ENCODE assay signal across 1 cellular context in genomic region chr3:195200010-195200822, GRCh38.
TF ChIP-seq lines count a peak whose summit lies in the region.

No MANE protein-coding gene starts in this region.

TF ChIP-seq in HepG2, 621 proteins besides CTCF, POLR2A, EP300 and RAD21 (continued from another document and continues in another):
- TF ChIP-seq, protein P1, sequence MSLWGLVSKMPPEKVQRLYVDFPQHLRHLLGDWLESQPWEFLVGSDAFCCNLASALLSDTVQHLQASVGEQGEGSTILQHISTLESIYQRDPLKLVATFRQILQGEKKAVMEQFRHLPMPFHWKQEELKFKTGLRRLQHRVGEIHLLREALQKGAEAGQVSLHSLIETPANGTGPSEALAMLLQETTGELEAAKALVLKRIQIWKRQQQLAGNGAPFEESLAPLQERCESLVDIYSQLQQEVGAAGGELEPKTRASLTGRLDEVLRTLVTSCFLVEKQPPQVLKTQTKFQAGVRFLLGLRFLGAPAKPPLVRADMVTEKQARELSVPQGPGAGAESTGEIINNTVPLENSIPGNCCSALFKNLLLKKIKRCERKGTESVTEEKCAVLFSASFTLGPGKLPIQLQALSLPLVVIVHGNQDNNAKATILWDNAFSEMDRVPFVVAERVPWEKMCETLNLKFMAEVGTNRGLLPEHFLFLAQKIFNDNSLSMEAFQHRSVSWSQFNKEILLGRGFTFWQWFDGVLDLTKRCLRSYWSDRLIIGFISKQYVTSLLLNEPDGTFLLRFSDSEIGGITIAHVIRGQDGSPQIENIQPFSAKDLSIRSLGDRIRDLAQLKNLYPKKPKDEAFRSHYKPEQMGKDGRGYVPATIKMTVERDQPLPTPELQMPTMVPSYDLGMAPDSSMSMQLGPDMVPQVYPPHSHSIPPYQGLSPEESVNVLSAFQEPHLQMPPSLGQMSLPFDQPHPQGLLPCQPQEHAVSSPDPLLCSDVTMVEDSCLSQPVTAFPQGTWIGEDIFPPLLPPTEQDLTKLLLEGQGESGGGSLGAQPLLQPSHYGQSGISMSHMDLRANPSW (CRISPR knock-in tag; IDR thresholded peaks at IDR 0.05; ENCODE audit: borderline replicate concordance), result no peak
- TF ChIP-seq RFXANK (CRISPR knock-in tag; IDR thresholded peaks at IDR 0.05) (no peak), ZSCAN30 (CRISPR knock-in tag; IDR thresholded peaks at IDR 0.05) (no peak), RXRA (CRISPR knock-in tag; IDR thresholded peaks at IDR 0.05) (peak; percentile 88), SP4 (CRISPR knock-in tag; IDR thresholded peaks at IDR 0.05) (no peak), ZNF430 (CRISPR knock-in tag; IDR thresholded peaks at IDR 0.05) (no peak), SPEN (CRISPR knock-in tag; IDR thresholded peaks at IDR 0.05; ENCODE audit: low read depth) (no peak), HNF4A (CRISPR knock-in tag; IDR thresholded peaks at IDR 0.05) (peak; percentile 42), RXRB (CRISPR knock-in tag; IDR thresholded peaks at IDR 0.05; ENCODE audit: borderline replicate concordance) (peak; percentile 58; the same call in 1 of the 2 replicates), XRCC5 (optimal IDR thresholded peaks at IDR 0.05; ENCODE audit: low read length) (no peak), ZNF605 (CRISPR knock-in tag; IDR thresholded peaks at IDR 0.05) (0 out of 2 replicates have a peak, but pooled peaks have one; percentile 42), ZNF263 (CRISPR knock-in tag; IDR thresholded peaks at IDR 0.05) (0 out of 2 replicates have a peak, but pooled peaks have one; percentile 32), KLF12 (CRISPR knock-in tag; IDR thresholded peaks at IDR 0.05; ENCODE audit: borderline replicate concordance) (no peak), BCL6 (CRISPR knock-in tag; IDR thresholded peaks at IDR 0.05) (no peak), ZNF644 (CRISPR knock-in tag; IDR thresholded peaks at IDR 0.05; ENCODE audit: low read depth) (peak; percentile 87), IKZF5 (CRISPR knock-in tag; IDR thresholded peaks at IDR 0.05) (peak; percentile 20; the same call in 1 of the 2 replicates), ETV6 (CRISPR knock-in tag; conservative IDR thresholded peaks at IDR 0.05) (no peak), TERF1 (CRISPR knock-in tag; IDR thresholded peaks at IDR 0.05) (no peak), ZSCAN29 (CRISPR knock-in tag; conservative IDR thresholded peaks at IDR 0.05) (no peak), ZNF777 (CRISPR knock-in tag; IDR thresholded peaks at IDR 0.05) (peak; percentile 31; the same call in 1 of the 2 replicates), BHLHE40 (IDR thresholded peaks at IDR 0.05; ENCODE audit: low read length) (no peak), CENPT (CRISPR knock-in tag; IDR thresholded peaks at IDR 0.05; ENCODE audit: low read depth) (no peak), ZNF235 (CRISPR knock-in tag; IDR thresholded peaks at IDR 0.05; ENCODE audit: borderline replicate concordance) (no peak), ZFP41 (CRISPR knock-in tag; IDR thresholded peaks at IDR 0.05; ENCODE audit: borderline replicate concordance) (no peak), ZBTB46 (CRISPR knock-in tag; IDR thresholded peaks at IDR 0.05; ENCODE audit: borderline replicate concordance) (no peak), RFX5 (IDR thresholded peaks at IDR 0.05; ENCODE audit: low read depth, low read length) (no peak), RFX3 (CRISPR knock-in tag; IDR thresholded peaks at IDR 0.05) (no peak), HOXA5 (CRISPR knock-in tag; IDR thresholded peaks at IDR 0.05) (0 out of 2 replicates have a peak, but pooled peaks have one; percentile 39), ATF3 (CRISPR knock-in tag; IDR thresholded peaks at IDR 0.05) (no peak), ZSCAN25 (CRISPR knock-in tag; IDR thresholded peaks at IDR 0.05) (no peak), FIP1L1 (IDR thresholded peaks at IDR 0.05; ENCODE audit: borderline replicate concordance, insufficient read depth, low read depth, low read length) (no peak), ATRX (CRISPR knock-in tag; IDR thresholded peaks at IDR 0.05; ENCODE audit: borderline replicate concordance) (no peak)
- TF ChIP-seq, protein P2, sequence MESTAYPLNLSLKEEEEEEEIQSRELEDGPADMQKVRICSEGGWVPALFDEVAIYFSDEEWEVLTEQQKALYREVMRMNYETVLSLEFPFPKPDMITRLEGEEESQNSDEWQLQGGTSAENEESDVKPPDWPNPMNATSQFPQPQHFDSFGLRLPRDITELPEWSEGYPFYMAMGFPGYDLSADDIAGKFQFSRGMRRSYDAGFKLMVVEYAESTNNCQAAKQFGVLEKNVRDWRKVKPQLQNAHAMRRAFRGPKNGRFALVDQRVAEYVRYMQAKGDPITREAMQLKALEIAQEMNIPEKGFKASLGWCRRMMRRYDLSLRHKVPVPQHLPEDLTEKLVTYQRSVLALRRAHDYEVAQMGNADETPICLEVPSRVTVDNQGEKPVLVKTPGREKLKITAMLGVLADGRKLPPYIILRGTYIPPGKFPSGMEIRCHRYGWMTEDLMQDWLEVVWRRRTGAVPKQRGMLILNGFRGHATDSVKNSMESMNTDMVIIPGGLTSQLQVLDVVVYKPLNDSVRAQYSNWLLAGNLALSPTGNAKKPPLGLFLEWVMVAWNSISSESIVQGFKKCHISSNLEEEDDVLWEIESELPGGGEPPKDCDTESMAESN (CRISPR knock-in tag; conservative IDR thresholded peaks at IDR 0.05), result no peak
- TF ChIP-seq, protein P3, sequence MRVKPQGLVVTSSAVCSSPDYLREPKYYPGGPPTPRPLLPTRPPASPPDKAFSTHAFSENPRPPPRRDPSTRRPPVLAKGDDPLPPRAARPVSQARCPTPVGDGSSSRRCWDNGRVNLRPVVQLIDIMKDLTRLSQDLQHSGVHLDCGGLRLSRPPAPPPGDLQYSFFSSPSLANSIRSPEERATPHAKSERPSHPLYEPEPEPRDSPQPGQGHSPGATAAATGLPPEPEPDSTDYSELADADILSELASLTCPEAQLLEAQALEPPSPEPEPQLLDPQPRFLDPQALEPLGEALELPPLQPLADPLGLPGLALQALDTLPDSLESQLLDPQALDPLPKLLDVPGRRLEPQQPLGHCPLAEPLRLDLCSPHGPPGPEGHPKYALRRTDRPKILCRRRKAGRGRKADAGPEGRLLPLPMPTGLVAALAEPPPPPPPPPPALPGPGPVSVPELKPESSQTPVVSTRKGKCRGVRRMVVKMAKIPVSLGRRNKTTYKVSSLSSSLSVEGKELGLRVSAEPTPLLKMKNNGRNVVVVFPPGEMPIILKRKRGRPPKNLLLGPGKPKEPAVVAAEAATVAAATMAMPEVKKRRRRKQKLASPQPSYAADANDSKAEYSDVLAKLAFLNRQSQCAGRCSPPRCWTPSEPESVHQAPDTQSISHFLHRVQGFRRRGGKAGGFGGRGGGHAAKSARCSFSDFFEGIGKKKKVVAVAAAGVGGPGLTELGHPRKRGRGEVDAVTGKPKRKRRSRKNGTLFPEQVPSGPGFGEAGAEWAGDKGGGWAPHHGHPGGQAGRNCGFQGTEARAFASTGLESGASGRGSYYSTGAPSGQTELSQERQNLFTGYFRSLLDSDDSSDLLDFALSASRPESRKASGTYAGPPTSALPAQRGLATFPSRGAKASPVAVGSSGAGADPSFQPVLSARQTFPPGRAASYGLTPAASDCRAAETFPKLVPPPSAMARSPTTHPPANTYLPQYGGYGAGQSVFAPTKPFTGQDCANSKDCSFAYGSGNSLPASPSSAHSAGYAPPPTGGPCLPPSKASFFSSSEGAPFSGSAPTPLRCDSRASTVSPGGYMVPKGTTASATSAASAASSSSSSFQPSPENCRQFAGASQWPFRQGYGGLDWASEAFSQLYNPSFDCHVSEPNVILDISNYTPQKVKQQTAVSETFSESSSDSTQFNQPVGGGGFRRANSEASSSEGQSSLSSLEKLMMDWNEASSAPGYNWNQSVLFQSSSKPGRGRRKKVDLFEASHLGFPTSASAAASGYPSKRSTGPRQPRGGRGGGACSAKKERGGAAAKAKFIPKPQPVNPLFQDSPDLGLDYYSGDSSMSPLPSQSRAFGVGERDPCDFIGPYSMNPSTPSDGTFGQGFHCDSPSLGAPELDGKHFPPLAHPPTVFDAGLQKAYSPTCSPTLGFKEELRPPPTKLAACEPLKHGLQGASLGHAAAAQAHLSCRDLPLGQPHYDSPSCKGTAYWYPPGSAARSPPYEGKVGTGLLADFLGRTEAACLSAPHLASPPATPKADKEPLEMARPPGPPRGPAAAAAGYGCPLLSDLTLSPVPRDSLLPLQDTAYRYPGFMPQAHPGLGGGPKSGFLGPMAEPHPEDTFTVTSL (CRISPR knock-in tag; IDR thresholded peaks at IDR 0.05; ENCODE audit: borderline replicate concordance), result no peak
- TF ChIP-seq, protein P4, sequence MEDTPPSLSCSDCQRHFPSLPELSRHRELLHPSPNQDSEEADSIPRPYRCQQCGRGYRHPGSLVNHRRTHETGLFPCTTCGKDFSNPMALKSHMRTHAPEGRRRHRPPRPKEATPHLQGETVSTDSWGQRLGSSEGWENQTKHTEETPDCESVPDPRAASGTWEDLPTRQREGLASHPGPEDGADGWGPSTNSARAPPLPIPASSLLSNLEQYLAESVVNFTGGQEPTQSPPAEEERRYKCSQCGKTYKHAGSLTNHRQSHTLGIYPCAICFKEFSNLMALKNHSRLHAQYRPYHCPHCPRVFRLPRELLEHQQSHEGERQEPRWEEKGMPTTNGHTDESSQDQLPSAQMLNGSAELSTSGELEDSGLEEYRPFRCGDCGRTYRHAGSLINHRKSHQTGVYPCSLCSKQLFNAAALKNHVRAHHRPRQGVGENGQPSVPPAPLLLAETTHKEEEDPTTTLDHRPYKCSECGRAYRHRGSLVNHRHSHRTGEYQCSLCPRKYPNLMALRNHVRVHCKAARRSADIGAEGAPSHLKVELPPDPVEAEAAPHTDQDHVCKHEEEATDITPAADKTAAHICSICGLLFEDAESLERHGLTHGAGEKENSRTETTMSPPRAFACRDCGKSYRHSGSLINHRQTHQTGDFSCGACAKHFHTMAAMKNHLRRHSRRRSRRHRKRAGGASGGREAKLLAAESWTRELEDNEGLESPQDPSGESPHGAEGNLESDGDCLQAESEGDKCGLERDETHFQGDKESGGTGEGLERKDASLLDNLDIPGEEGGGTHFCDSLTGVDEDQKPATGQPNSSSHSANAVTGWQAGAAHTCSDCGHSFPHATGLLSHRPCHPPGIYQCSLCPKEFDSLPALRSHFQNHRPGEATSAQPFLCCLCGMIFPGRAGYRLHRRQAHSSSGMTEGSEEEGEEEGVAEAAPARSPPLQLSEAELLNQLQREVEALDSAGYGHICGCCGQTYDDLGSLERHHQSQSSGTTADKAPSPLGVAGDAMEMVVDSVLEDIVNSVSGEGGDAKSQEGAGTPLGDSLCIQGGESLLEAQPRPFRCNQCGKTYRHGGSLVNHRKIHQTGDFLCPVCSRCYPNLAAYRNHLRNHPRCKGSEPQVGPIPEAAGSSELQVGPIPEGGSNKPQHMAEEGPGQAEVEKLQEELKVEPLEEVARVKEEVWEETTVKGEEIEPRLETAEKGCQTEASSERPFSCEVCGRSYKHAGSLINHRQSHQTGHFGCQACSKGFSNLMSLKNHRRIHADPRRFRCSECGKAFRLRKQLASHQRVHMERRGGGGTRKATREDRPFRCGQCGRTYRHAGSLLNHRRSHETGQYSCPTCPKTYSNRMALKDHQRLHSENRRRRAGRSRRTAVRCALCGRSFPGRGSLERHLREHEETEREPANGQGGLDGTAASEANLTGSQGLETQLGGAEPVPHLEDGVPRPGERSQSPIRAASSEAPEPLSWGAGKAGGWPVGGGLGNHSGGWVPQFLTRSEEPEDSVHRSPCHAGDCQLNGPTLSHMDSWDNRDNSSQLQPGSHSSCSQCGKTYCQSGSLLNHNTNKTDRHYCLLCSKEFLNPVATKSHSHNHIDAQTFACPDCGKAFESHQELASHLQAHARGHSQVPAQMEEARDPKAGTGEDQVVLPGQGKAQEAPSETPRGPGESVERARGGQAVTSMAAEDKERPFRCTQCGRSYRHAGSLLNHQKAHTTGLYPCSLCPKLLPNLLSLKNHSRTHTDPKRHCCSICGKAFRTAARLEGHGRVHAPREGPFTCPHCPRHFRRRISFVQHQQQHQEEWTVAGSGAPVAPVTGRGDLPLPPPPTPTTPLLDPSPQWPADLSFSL (CRISPR knock-in tag; IDR thresholded peaks at IDR 0.05), result no peak
